6 cellular contexts compared by ENCODE assay signal in the genomic region with DNA sequence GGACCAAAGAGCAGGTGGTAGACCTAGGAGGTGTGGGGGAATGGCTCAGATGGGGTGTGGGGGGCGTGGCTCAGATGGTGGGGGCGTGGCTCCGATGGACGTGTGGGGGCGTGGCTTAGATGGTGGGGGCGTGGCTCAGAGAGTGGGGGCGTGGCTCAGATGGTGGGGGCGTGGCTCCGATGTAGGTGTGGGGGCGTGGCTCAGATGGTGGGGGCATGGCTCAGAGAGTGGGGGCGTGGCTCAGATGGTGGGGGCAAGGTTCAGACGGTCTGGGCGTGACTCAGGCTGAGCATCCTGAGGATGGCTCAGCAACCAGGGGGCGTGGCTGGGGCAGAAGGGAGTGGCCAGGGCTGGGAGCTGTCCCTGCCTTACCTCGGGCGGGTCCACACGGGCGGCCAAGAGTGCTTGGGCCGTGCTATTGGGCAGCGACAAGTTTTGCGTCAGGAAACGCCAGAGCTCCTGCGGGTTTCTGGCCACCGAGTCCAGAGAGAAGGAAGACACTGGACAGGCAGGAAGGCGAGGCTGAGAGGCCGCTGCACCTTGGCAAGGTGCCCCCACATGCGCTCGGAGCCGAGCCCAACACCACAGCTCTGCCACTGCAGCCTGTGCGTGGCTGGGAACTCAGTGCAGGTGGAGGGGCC. TPM values are rescaled to one million over a fixed set of nuclear protein-coding genes. Genes with fewer than 3 reads are reported as not detected.
DNase-seq lines count a peak whose midpoint lies in the region; ATAC-seq, FAIRE-seq and TF ChIP-seq lines count a peak whose summit lies in the region.

No MANE protein-coding gene starts in this region.

- H3F3A ChIP-seq in SK-N-SH (replicated peaks; ENCODE audit: insufficient read depth) = no peaks in the 10 kb centered on the region

- H3K4me1 ChIP-seq in SK-N-SH (ENCODE audit: control insufficient read depth in 1 of 2, insufficient read depth in 2 of 2, low read depth in 1 of 2, low read length in 1 of 2) = peaks cover 0 to 23% of the 10 kb centered on the region in 2 experiments; a peak in 1 of 4 replicates

- H4K20me1 ChIP-seq in SK-N-SH (ENCODE audit: insufficient read depth) = 0 out of 2 replicates have a peak, but pooled peaks cover 4% of the 10 kb centered on the region

- H3K36me3 ChIP-seq in SK-N-SH (replicated peaks in 1 of 2; ENCODE audit: control insufficient read depth in 1 of 2, insufficient read depth in 2 of 2, low read length in 1 of 2) (peaks cover 0 to 1% of the 10 kb centered on the region in 2 experiments), bronchial epithelial cell (ENCODE audit: control insufficient read depth, insufficient read depth, low read length) (no peaks in the 10 kb centered on the region)

- no peak for FAIRE-seq in bronchial epithelial cell (lab: Jason Lieb, UNC)

- no peaks in the 10 kb centered on the region for H3K9me2 ChIP-seq in SK-N-SH

- WGBS in SK-N-SH (ENCODE audit: low lambda C conversion rate) = 28% methylated on average over 13 of the region's 30 CpGs

- H3K27me3 ChIP-seq in SK-N-SH (ENCODE audit: insufficient read depth) = no peaks in the 10 kb centered on the region
- H3K27me3 ChIP-seq in bronchial epithelial cell (ENCODE audit: control insufficient read depth, insufficient read depth, low read length) = no peaks in the 10 kb centered on the region

- TF ChIP-seq EP300 in SK-N-SH (IDR thresholded peaks at IDR 0.05; ENCODE audit: borderline replicate concordance in 1 of 2, low read depth in 1 of 2, low read length in 1 of 2) = no peak

- intact Hi-C loops in posterior cingulate gyrus (cut with DNase I) = no loop called here

- H3K4me3 ChIP-seq in SK-N-SH (ENCODE audit: low read depth in 2 of 2, low read length in 1 of 2) (no peak overlapping the region), bronchial epithelial cell (ENCODE audit: low read depth, low read length) (no peak overlapping the region)

- DNase-seq in GM20000 (ENCODE audit: low spot score) (peak; percentile 73), SK-N-SH (peak; percentile 90), bronchial epithelial cell (ENCODE audit: low read depth) (peak; percentile 76), posterior cingulate gyrus (peak; percentile 76 to 99 (median 88))

- no peak overlapping the region for H3K27ac ChIP-seq in SK-N-SH (ENCODE audit: low read depth in 2 of 2, low read length in 1 of 2)

- no peak for TF ChIP-seq CTCF in GM20000 (IDR thresholded peaks at IDR 0.05; ENCODE audit: extremely low read depth, missing control alignments)
- TF ChIP-seq CTCF in SK-N-SH (IDR thresholded peaks at IDR 0.05) = no peak
- TF ChIP-seq CTCF in bronchial epithelial cell (IDR thresholded peaks at IDR 0.05; ENCODE audit: insufficient read depth, low read length, severe bottlenecking) = no peak

- no peak overlapping the region for H3K9ac ChIP-seq in SK-N-SH

- H3K9me3 ChIP-seq in SK-N-SH = no peaks in the 10 kb centered on the region

- H2AFZ ChIP-seq in SK-N-SH (ENCODE audit: low read depth) = no peak overlapping the region

- POLR2A ChIA-PET in SK-N-SH (lab: Yijun Ruan, JAX) = no interaction called here

- 0 out of 2 replicates have a peak, but pooled peaks cover 1% of the 10 kb centered on the region for H3K79me2 ChIP-seq in SK-N-SH (ENCODE audit: insufficient read depth)

- H3K4me2 ChIP-seq in SK-N-SH = no peak overlapping the region

- TF ChIP-seq RAD21 in SK-N-SH (IDR thresholded peaks at IDR 0.05; ENCODE audit: low read length) = no peak

- CTCF ChIA-PET in SK-N-SH (lab: Yijun Ruan, JAX) = interaction anchor here (1.4 to 5.4 kb wide), 6 partner anchors 9 to 74 kb away, joined by 3 to 53 read pairs (median 7); a partner anchor contains a TSS

- ATAC-seq in HG02938 (IDR thresholded peaks at IDR 0.05; ENCODE audit: unreplicated experiment) (no peak), HG02981 (IDR thresholded peaks at IDR 0.05; ENCODE audit: unreplicated experiment) (no peak)

TF ChIP-seq in SK-N-SH, 30 proteins besides CTCF, POLR2A, EP300 and RAD21:
- no peak for TF ChIP-seq POLR2AphosphoS5 (IDR thresholded peaks at IDR 0.05; ENCODE audit: low read depth, low read length)
- no peak for TF ChIP-seq GABPA (IDR thresholded peaks at IDR 0.05; ENCODE audit: low read depth)
- no peak for TF ChIP-seq MEF2A (IDR thresholded peaks at IDR 0.05; ENCODE audit: borderline replicate concordance, low read depth)
- TF ChIP-seq YY1 (IDR thresholded peaks at IDR 0.05; ENCODE audit: low read depth) = no peak
- TF ChIP-seq, protein P1, sequence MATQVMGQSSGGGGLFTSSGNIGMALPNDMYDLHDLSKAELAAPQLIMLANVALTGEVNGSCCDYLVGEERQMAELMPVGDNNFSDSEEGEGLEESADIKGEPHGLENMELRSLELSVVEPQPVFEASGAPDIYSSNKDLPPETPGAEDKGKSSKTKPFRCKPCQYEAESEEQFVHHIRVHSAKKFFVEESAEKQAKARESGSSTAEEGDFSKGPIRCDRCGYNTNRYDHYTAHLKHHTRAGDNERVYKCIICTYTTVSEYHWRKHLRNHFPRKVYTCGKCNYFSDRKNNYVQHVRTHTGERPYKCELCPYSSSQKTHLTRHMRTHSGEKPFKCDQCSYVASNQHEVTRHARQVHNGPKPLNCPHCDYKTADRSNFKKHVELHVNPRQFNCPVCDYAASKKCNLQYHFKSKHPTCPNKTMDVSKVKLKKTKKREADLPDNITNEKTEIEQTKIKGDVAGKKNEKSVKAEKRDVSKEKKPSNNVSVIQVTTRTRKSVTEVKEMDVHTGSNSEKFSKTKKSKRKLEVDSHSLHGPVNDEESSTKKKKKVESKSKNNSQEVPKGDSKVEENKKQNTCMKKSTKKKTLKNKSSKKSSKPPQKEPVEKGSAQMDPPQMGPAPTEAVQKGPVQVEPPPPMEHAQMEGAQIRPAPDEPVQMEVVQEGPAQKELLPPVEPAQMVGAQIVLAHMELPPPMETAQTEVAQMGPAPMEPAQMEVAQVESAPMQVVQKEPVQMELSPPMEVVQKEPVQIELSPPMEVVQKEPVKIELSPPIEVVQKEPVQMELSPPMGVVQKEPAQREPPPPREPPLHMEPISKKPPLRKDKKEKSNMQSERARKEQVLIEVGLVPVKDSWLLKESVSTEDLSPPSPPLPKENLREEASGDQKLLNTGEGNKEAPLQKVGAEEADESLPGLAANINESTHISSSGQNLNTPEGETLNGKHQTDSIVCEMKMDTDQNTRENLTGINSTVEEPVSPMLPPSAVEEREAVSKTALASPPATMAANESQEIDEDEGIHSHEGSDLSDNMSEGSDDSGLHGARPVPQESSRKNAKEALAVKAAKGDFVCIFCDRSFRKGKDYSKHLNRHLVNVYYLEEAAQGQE (IDR thresholded peaks at IDR 0.05; ENCODE audit: low read depth, low read length) = no peak
- TF ChIP-seq MXI1 (IDR thresholded peaks at IDR 0.05; ENCODE audit: low read depth, low read length) = no peak
- TF ChIP-seq CHD2 (IDR thresholded peaks at IDR 0.05; ENCODE audit: low read length, partially characterized antibody) = no peak
- no peak for TF ChIP-seq NFIC (IDR thresholded peaks at IDR 0.05; ENCODE audit: borderline replicate concordance)
- no peak for TF ChIP-seq RXRA (IDR thresholded peaks at IDR 0.05; ENCODE audit: borderline replicate concordance, low read depth)
- TF ChIP-seq, protein P2, sequence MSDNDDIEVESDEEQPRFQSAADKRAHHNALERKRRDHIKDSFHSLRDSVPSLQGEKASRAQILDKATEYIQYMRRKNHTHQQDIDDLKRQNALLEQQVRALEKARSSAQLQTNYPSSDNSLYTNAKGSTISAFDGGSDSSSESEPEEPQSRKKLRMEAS (IDR thresholded peaks at IDR 0.05; ENCODE audit: low read depth) = no peak
- TF ChIP-seq, protein P3, sequence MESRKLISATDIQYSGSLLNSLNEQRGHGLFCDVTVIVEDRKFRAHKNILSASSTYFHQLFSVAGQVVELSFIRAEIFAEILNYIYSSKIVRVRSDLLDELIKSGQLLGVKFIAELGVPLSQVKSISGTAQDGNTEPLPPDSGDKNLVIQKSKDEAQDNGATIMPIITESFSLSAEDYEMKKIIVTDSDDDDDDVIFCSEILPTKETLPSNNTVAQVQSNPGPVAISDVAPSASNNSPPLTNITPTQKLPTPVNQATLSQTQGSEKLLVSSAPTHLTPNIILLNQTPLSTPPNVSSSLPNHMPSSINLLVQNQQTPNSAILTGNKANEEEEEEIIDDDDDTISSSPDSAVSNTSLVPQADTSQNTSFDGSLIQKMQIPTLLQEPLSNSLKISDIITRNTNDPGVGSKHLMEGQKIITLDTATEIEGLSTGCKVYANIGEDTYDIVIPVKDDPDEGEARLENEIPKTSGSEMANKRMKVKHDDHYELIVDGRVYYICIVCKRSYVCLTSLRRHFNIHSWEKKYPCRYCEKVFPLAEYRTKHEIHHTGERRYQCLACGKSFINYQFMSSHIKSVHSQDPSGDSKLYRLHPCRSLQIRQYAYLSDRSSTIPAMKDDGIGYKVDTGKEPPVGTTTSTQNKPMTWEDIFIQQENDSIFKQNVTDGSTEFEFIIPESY (IDR thresholded peaks at IDR 0.05; ENCODE audit: borderline replicate concordance, low read depth) = no peak
- no peak for TF ChIP-seq NRF1 (IDR thresholded peaks at IDR 0.05; ENCODE audit: low read depth, low read length)
- no peak for TF ChIP-seq ELF1 (IDR thresholded peaks at IDR 0.05)
- TF ChIP-seq SMC3 (IDR thresholded peaks at IDR 0.05; ENCODE audit: low read depth, low read length) = no peak

RNA-seq across cellular contexts. Expression of a gene that starts 5.9 kb away (rescaled TPM):
- 26.0 and 34.7 TPM in 2 replicates for polyA plus RNA-seq in SK-N-SH (2012; rRNA removed)
- polyA plus RNA-seq in SK-N-SH (2012; cell fraction: cytosol; rRNA removed) = 9.4 and 18.2 TPM in 2 replicates
- 144 and 152 TPM in 2 replicates for polyA plus RNA-seq in SK-N-SH (2012; cell fraction: nucleus; rRNA removed)
- total RNA-seq in bronchial epithelial cell = 5.5 and 9.9 TPM in 2 replicates

RNA-seq across cellular contexts. Expression of a gene that starts 9.8 kb away (rescaled TPM):
- not detected in 2 replicates for polyA plus RNA-seq in SK-N-SH (2012; rRNA removed)
- polyA plus RNA-seq in SK-N-SH (2012; cell fraction: cytosol; rRNA removed) = not detected in 2 replicates
- 0.01 and 0.02 TPM in 2 replicates for polyA plus RNA-seq in SK-N-SH (2012; cell fraction: nucleus; rRNA removed)
- not detected in 2 replicates for total RNA-seq in bronchial epithelial cell

RNA-seq across cellular contexts. Expression of a gene that starts 23.9 kb away (rescaled TPM):
- polyA plus RNA-seq in SK-N-SH (2012; rRNA removed) = 47.4 and 48.1 TPM in 2 replicates
- 17.2 and 29.3 TPM in 2 replicates for polyA plus RNA-seq in SK-N-SH (2012; cell fraction: cytosol; rRNA removed)
- polyA plus RNA-seq in SK-N-SH (2012; cell fraction: nucleus; rRNA removed) = 364 and 553 TPM in 2 replicates
- 5.5 and 10.5 TPM in 2 replicates for total RNA-seq in bronchial epithelial cell

RNA-seq across cellular contexts. Expression of a gene that starts 25.7 kb away (rescaled TPM):
- polyA plus RNA-seq in SK-N-SH (2012; rRNA removed) = 0.60 and 1.0 TPM in 2 replicates
- 0.31 and 0.83 TPM in 2 replicates for polyA plus RNA-seq in SK-N-SH (2012; cell fraction: cytosol; rRNA removed)
- polyA plus RNA-seq in SK-N-SH (2012; cell fraction: nucleus; rRNA removed) = 1.7 and 2.2 TPM in 2 replicates
- 2.1 and 28.8 TPM in 2 replicates for total RNA-seq in bronchial epithelial cell

RNA-seq across cellular contexts. Expression of a gene that starts 29.9 kb away (rescaled TPM):
- 37.8 and 52.9 TPM in 2 replicates for polyA plus RNA-seq in SK-N-SH (2012; rRNA removed)
- polyA plus RNA-seq in SK-N-SH (2012; cell fraction: cytosol; rRNA removed) = 14.7 and 23.5 TPM in 2 replicates
- polyA plus RNA-seq in SK-N-SH (2012; cell fraction: nucleus; rRNA removed) = 271 and 429 TPM in 2 replicates
- total RNA-seq in bronchial epithelial cell = 10.0 and 11.5 TPM in 2 replicates
